In genomic region chr14:56487761-56488160, GRCh38 we compare ENCODE assay signal across 1 cellular context.
TF ChIP-seq lines count a peak whose summit lies in the region.

No MANE protein-coding gene starts in this region.

TF ChIP-seq in HEK293, 187 proteins besides CTCF, POLR2A, EP300 and RAD21 (continued from another document):
- no peak for TF ChIP-seq ZBTB10 (tag by site-specific recombination; IDR thresholded peaks at IDR 0.05)
